ENCODE assay signal across 1 cellular context in the genomic region with DNA sequence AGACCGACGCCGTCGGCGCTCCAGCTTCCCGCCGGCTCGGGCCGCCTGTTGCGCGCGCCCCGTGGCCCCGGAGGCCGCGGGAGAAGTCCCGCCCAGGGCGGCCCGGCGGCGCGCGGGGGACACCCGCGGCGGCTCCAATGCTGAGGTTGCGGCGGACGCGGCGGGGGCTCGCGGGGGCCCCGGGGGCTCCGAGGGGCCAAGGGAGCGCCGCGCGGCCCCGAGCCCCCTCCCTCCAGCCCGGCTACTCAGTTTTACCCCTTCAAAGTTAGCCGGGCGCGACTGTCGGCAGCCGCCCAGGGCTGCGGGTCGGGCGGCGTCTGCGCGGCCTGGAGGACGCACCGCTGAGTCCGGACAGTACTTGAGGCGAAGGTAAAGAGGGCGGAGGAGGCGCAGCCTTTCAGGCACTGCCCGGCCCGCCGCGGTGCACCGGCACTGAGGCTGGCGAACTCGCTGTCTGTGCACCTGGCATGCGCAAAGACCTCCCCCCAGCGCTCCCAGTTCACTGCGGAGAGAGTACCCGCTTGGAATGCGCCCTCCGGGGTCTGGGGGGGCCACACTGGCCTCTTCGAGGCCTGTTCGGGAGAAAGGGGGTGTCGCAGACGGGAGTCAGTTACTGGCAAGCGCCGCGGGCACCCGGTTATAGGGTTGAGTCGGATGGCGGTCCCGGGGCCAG.
TF ChIP-seq lines count a peak whose summit lies in the region.

No MANE protein-coding gene starts in this region.

TF ChIP-seq in GM23338, 12 proteins besides CTCF, POLR2A, EP300 and RAD21 (continued from another document):
- TF ChIP-seq, protein P1, sequence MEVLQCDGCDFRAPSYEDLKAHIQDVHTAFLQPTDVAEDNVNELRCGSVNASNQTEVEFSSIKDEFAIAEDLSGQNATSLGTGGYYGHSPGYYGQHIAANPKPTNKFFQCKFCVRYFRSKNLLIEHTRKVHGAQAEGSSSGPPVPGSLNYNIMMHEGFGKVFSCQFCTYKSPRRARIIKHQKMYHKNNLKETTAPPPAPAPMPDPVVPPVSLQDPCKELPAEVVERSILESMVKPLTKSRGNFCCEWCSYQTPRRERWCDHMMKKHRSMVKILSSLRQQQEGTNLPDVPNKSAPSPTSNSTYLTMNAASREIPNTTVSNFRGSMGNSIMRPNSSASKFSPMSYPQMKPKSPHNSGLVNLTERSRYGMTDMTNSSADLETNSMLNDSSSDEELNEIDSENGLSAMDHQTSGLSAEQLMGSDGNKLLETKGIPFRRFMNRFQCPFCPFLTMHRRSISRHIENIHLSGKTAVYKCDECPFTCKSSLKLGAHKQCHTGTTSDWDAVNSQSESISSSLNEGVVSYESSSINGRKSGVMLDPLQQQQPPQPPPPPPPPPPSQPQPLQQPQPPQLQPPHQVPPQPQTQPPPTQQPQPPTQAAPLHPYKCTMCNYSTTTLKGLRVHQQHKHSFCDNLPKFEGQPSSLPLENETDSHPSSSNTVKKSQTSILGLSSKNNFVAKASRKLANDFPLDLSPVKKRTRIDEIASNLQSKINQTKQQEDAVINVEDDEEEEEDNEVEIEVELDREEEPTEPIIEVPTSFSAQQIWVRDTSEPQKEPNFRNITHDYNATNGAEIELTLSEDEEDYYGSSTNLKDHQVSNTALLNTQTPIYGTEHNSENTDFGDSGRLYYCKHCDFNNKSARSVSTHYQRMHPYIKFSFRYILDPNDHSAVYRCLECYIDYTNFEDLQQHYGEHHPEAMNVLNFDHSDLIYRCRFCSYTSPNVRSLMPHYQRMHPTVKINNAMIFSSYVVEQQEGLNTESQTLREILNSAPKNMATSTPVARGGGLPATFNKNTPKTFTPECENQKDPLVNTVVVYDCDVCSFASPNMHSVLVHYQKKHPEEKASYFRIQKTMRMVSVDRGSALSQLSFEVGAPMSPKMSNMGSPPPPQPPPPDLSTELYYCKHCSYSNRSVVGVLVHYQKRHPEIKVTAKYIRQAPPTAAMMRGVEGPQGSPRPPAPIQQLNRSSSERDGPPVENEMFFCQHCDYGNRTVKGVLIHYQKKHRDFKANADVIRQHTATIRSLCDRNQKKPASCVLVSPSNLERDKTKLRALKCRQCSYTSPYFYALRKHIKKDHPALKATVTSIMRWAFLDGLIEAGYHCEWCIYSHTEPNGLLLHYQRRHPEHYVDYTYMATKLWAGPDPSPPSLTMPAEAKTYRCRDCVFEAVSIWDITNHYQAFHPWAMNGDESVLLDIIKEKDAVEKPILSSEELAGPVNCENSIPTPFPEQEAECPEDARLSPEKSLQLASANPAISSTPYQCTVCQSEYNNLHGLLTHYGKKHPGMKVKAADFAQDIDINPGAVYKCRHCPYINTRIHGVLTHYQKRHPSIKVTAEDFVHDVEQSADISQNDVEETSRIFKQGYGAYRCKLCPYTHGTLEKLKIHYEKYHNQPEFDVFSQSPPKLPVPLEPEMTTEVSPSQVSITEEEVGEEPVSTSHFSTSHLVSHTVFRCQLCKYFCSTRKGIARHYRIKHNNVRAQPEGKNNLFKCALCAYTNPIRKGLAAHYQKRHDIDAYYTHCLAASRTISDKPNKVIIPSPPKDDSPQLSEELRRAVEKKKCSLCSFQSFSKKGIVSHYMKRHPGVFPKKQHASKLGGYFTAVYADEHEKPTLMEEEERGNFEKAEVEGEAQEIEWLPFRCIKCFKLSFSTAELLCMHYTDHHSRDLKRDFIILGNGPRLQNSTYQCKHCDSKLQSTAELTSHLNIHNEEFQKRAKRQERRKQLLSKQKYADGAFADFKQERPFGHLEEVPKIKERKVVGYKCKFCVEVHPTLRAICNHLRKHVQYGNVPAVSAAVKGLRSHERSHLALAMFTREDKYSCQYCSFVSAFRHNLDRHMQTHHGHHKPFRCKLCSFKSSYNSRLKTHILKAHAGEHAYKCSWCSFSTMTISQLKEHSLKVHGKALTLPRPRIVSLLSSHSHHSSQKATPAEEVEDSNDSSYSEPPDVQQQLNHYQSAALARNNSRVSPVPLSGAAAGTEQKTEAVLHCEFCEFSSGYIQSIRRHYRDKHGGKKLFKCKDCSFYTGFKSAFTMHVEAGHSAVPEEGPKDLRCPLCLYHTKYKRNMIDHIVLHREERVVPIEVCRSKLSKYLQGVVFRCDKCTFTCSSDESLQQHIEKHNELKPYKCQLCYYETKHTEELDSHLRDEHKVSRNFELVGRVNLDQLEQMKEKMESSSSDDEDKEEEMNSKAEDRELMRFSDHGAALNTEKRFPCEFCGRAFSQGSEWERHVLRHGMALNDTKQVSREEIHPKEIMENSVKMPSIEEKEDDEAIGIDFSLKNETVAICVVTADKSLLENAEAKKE (CRISPR knock-in tag; IDR thresholded peaks at IDR 0.05) = no peak
TF ChIP-seq in GM23338: peak in this region for 1.
